Comparison of ENCODE assay signal across 19 cellular contexts in genomic region chr6:36149436-36149835, GRCh38.
"Had no signal": no experiment of that assay in that cellular context is flagged by ENCODE, and none has a peak within 500 bp of the region (broad histone marks: within the 10 kb centered on the region; RNA-seq: fewer than 3 reads in every experiment).

No MANE protein-coding gene starts in this region.

- H3K4me3 ChIP-seq: left ventricle myocardium inferior, tibial nerve had no signal

- H3K4me3 Mint-ChIP-seq: activated CD8-positive, alpha-beta T cell treated with anti-CD3 and anti-CD28 coated beads for 36 hours; activated T-cell treated with anti-CD3 and anti-CD28 coated beads, Interleukin-2, amount 50 U/mL, for 4 hours; brain; effector memory CD8-positive, alpha-beta T cell; naive thymus-derived CD8-positive, alpha-beta T cell; stimulated activated naive B cell treated with anti-CD40 and anti-IgM and Interleukin-4, amounts not matched to agents 10 μg/mL and 1 μg/mL and 100 μg/mL, for 72 hours; WTC11 had no signal

- H3K27me3 Mint-ChIP-seq: activated CD8-positive, alpha-beta T cell treated with anti-CD3 and anti-CD28 coated beads for 36 hours; effector memory CD8-positive, alpha-beta T cell; naive thymus-derived CD8-positive, alpha-beta T cell; stimulated activated naive B cell treated with anti-CD40 and anti-IgM and Interleukin-4, amounts not matched to agents 10 μg/mL and 1 μg/mL and 100 μg/mL, for 72 hours had no signal

- H3K9me3 ChIP-seq: left ventricle myocardium inferior, tibial nerve had no signal

- DNase-seq: activated CD4-positive, alpha-beta T cell treated with anti-CD3 and anti-CD28 coated beads for 4 hours; activated CD8-positive, alpha-beta T cell treated with anti-CD3 and anti-CD28 coated beads for 36 hours; activated effector memory CD4-positive, alpha-beta T cell treated with Interleukin-2 at 50 U/mL for 16 hours; activated naive CD4-positive, alpha-beta T cell treated with anti-CD3 and anti-CD28 coated beads, Interleukin-2, amount 50 U/mL, for 16 hours; activated T-cell treated with anti-CD3 and anti-CD28 coated beads, Interleukin-2, amount 50 U/mL, for 4 hours; amygdala; effector memory CD8-positive, alpha-beta T cell; left ventricle myocardium inferior; mesenchymal stem cell; naive thymus-derived CD8-positive, alpha-beta T cell; stimulated activated CD4-positive, alpha-beta T cell treated with anti-CD3 and anti-CD28 coated beads, Interleukin-12 subunit alpha, Interleukin-12 subunit beta, amount 100 ng/mL, for 4 hours; stimulated activated CD4-positive, alpha-beta T cell treated with anti-CD3 and anti-CD28 coated beads, Interleukin-2, amount 100 ng/mL, for 24 hours; stimulated activated naive B cell treated with anti-CD40 and anti-IgM and Interleukin-4, amounts not matched to agents 10 μg/mL and 1 μg/mL and 100 μg/mL, for 72 hours; T-helper 2 cell had no signal

- ATAC-seq: activated CD8-positive, alpha-beta T cell treated with anti-CD3 and anti-CD28 coated beads for 36 hours; activated T-cell treated with anti-CD3 and anti-CD28 coated beads, Interleukin-2, amount 50 U/mL, for 4 hours; effector memory CD8-positive, alpha-beta T cell; naive thymus-derived CD8-positive, alpha-beta T cell; stimulated activated naive B cell treated with anti-CD40 and anti-IgM and Interleukin-4, amounts not matched to agents 10 μg/mL and 1 μg/mL and 100 μg/mL, for 72 hours; WTC11 had no signal

- H3K9me3 Mint-ChIP-seq: effector memory CD8-positive, alpha-beta T cell had no signal

- H3K27ac Mint-ChIP-seq: activated CD8-positive, alpha-beta T cell treated with anti-CD3 and anti-CD28 coated beads for 36 hours; effector memory CD8-positive, alpha-beta T cell; naive thymus-derived CD8-positive, alpha-beta T cell; stimulated activated naive B cell treated with anti-CD40 and anti-IgM and Interleukin-4, amounts not matched to agents 10 μg/mL and 1 μg/mL and 100 μg/mL, for 72 hours; WTC11 had no signal

- H3K27ac ChIP-seq: epithelial cell of prostate, left ventricle myocardium inferior, parathyroid adenoma had no signal

- H3K4me1 Mint-ChIP-seq: brain had no signal

- H3K27me3 ChIP-seq: tibial nerve had no signal

- H3K36me3 ChIP-seq: left ventricle myocardium inferior, tibial nerve had no signal

- H3K4me1 ChIP-seq: left ventricle myocardium inferior, parathyroid adenoma had no signal
